12 cellular contexts compared by ENCODE assay signal in genomic region chr9:115615821-115616665, GRCh38.
A peak's percentile ranks its signal among the peaks of the same experiment; 100 is the strongest.
DNase-seq lines count a peak whose midpoint lies in the region; ATAC-seq, FAIRE-seq and TF ChIP-seq lines count a peak whose summit lies in the region.
"Had no signal": no experiment of that assay in that cellular context is flagged by ENCODE, and none has a peak within 500 bp of the region (broad histone marks: within the 10 kb centered on the region; RNA-seq: fewer than 3 reads in every experiment).

No MANE protein-coding gene starts in this region.

- no peak overlapping the region for H3K27ac ChIP-seq in breast epithelium

- CTCF ChIA-PET in MCF 10A (lab: Yijun Ruan, JAX) = interaction anchor here (0.6 to 2.6 kb wide), 5 partner anchors 8 to 1112 kb away, joined by 3 to 26 read pairs (median 3); no protein-coding TSS in a partner anchor
- CTCF ChIA-PET in activated CD4-positive, alpha-beta memory T cell treated with anti-CD3 and anti-CD28 coated beads, Interleukin-2, amount 10 ng/mL, durations not matched to agents 7 days and 5 days (lab: Charles Lee) = no interaction called here

- peak overlapping the region; percentile 61 for H3K27ac Mint-ChIP-seq in MCF 10A (ENCODE audit: low read depth, unreplicated experiment)
- H3K27ac Mint-ChIP-seq in activated CD4-positive, alpha-beta memory T cell treated with anti-CD3 and anti-CD28 coated beads, Interleukin-2, amount 10 ng/mL, durations not matched to agents 7 days and 5 days = no peak overlapping the region
- H3K27ac Mint-ChIP-seq: activated CD8-positive, alpha-beta memory T cell treated with anti-CD3 and anti-CD28 coated beads, Interleukin-2, amount 10 ng/mL, durations not matched to agents 7 days and 5 days; GM23338 had no signal

- peaks cover 6% of the 10 kb centered on the region for H3K36me3 Mint-ChIP-seq in MCF 10A (ENCODE audit: insufficient read depth, unreplicated experiment)
- H3K36me3 Mint-ChIP-seq in activated CD4-positive, alpha-beta memory T cell treated with anti-CD3 and anti-CD28 coated beads, Interleukin-2, amount 10 ng/mL, durations not matched to agents 7 days and 5 days (ENCODE audit: low read depth) = no peaks in the 10 kb centered on the region
- H3K36me3 Mint-ChIP-seq: activated CD8-positive, alpha-beta memory T cell treated with anti-CD3 and anti-CD28 coated beads, Interleukin-2, amount 10 ng/mL, durations not matched to agents 7 days and 5 days had no signal

- no peaks in the 10 kb centered on the region for H3K27me3 ChIP-seq in breast epithelium

- H3K9me3 ChIP-seq in breast epithelium = peaks cover 0 to 4% of the 10 kb centered on the region in 2 donors

- ATAC-seq in SK-N-SH treated with all-trans-retinoic acid at 6 μM for 48 hours (peak; percentile 97), GM19023 (IDR thresholded peaks at IDR 0.05; ENCODE audit: unreplicated experiment) (no peak)
- ATAC-seq: activated CD8-positive, alpha-beta memory T cell treated with anti-CD3 and anti-CD28 coated beads, Interleukin-2, amount 10 ng/mL, durations not matched to agents 7 days and 5 days; GM23338; left colon had no signal

- H3K9me3 Mint-ChIP-seq in MCF 10A (ENCODE audit: unreplicated experiment) = peaks cover 6% of the 10 kb centered on the region
- H3K9me3 Mint-ChIP-seq in activated CD4-positive, alpha-beta memory T cell treated with anti-CD3 and anti-CD28 coated beads, Interleukin-2, amount 10 ng/mL, durations not matched to agents 7 days and 5 days = no peaks in the 10 kb centered on the region

- BruUV-seq in MCF 10A (replicated peaks; lab: Mats Ljungman, UMichigan) = no TSS peak

- H3K4me3 ChIP-seq in breast epithelium = no peak overlapping the region
- H3K4me3 ChIP-seq: GM23338 had no signal

- H3K27me3 Mint-ChIP-seq in MCF 10A (ENCODE audit: insufficient read depth, unreplicated experiment) = no peaks in the 10 kb centered on the region
- no peaks in the 10 kb centered on the region for H3K27me3 Mint-ChIP-seq in activated CD4-positive, alpha-beta memory T cell treated with anti-CD3 and anti-CD28 coated beads, Interleukin-2, amount 10 ng/mL, durations not matched to agents 7 days and 5 days
- H3K27me3 Mint-ChIP-seq: activated CD8-positive, alpha-beta memory T cell treated with anti-CD3 and anti-CD28 coated beads, Interleukin-2, amount 10 ng/mL, durations not matched to agents 7 days and 5 days had no signal

- H3K36me3 ChIP-seq in breast epithelium = no peaks in the 10 kb centered on the region

- TF ChIP-seq CTCF in MCF 10A (IDR thresholded peaks at IDR 0.05; ENCODE audit: unreplicated experiment) = no peak
- TF ChIP-seq CTCF in breast epithelium (IDR thresholded peaks at IDR 0.05) = no peak

- intact Hi-C loops in MCF 10A (cut with micrococcal nuclease) = loop anchor here (2.0 kb wide), 2 partner anchors 57 to 79 kb away; no protein-coding TSS in a partner anchor
- intact Hi-C loops in breast epithelium (cut with DNase I; ENCODE audit: low total_unique reads) = no loop called here

- FAIRE-seq in urothelium cell line (lab: Jason Lieb, UNC) = no peak

- POLR2A ChIA-PET in MCF 10A (lab: Yijun Ruan, JAX) = interaction anchor here (0.6 to 2.3 kb wide), 10 partner anchors 8 to 1030 kb away, joined by 3 to 6 read pairs (median 4); no protein-coding TSS in a partner anchor
- POLR2A ChIA-PET in activated CD4-positive, alpha-beta memory T cell treated with anti-CD3 and anti-CD28 coated beads, Interleukin-2, amount 10 ng/mL, durations not matched to agents 7 days and 5 days (lab: Charles Lee) = no interaction called here

- no peak for TF ChIP-seq POLR2A in breast epithelium (IDR thresholded peaks at IDR 0.05)

- H3K4me1 ChIP-seq in breast epithelium = no peaks in the 10 kb centered on the region

- peaks cover 25% of the 10 kb centered on the region for H3K4me1 Mint-ChIP-seq in MCF 10A (ENCODE audit: insufficient read depth, unreplicated experiment)
- H3K4me1 Mint-ChIP-seq in activated CD4-positive, alpha-beta memory T cell treated with anti-CD3 and anti-CD28 coated beads, Interleukin-2, amount 10 ng/mL, durations not matched to agents 7 days and 5 days = no peaks in the 10 kb centered on the region
- H3K4me1 Mint-ChIP-seq: activated CD8-positive, alpha-beta memory T cell treated with anti-CD3 and anti-CD28 coated beads, Interleukin-2, amount 10 ng/mL, durations not matched to agents 7 days and 5 days; GM23338 had no signal

- DNase-seq in MCF 10A (ENCODE audit: unreplicated experiment) = peak; percentile 79
- no peak for DNase-seq in breast epithelium (ENCODE audit: low spot score in 2 of 2)
- DNase-seq in fibroblast of peridontal ligament (ENCODE audit: extremely low read depth) = peak; percentile 93
- peak; percentile 44 for DNase-seq in urothelium cell line (ENCODE audit: low spot score)
- no peak for DNase-seq in medulla oblongata (ENCODE audit: extremely low spot score)
- no peak for DNase-seq in activated CD4-positive, alpha-beta memory T cell treated with anti-CD3 and anti-CD28 coated beads, Interleukin-2, amount 10 ng/mL, durations not matched to agents 7 days and 5 days
- DNase-seq: activated CD8-positive, alpha-beta memory T cell treated with anti-CD3 and anti-CD28 coated beads, Interleukin-2, amount 10 ng/mL, durations not matched to agents 7 days and 5 days; left colon; stimulated activated naive CD4-positive, alpha-beta T cell treated with Interleukin-2 at 50 U/mL for 16 hours had no signal

- no peak overlapping the region for H3K4me3 Mint-ChIP-seq in MCF 10A (ENCODE audit: unreplicated experiment)
- no peak overlapping the region for H3K4me3 Mint-ChIP-seq in activated CD4-positive, alpha-beta memory T cell treated with anti-CD3 and anti-CD28 coated beads, Interleukin-2, amount 10 ng/mL, durations not matched to agents 7 days and 5 days
- H3K4me3 Mint-ChIP-seq: activated CD8-positive, alpha-beta memory T cell treated with anti-CD3 and anti-CD28 coated beads, Interleukin-2, amount 10 ng/mL, durations not matched to agents 7 days and 5 days; GM23338 had no signal

TF ChIP-seq in SK-N-SH treated with all-trans-retinoic acid at 6 μM for 48 hours, 23 proteins besides CTCF, POLR2A, EP300 and RAD21:
- TF ChIP-seq ZFP3 (CRISPR knock-in tag; IDR thresholded peaks at IDR 0.05) (no peak), ZC3H10 (CRISPR knock-in tag; IDR thresholded peaks at IDR 0.05) (peak; percentile 54; the same call in 1 of the 2 replicates), CSRNP3 (CRISPR knock-in tag; IDR thresholded peaks at IDR 0.05) (no peak), PATZ1 (CRISPR knock-in tag; IDR thresholded peaks at IDR 0.05; ENCODE audit: borderline replicate concordance) (peak; percentile 87; the same call in 1 of the 2 replicates), ISL1 (CRISPR knock-in tag; IDR thresholded peaks at IDR 0.05) (peak; percentile 79)

Comparison
In these comparisons a context has a peak if more than half of its experiments do, and no peak if none do; other contexts are left out.
1. DNase-seq: peak in MCF 10A (single experiment), fibroblast of peridontal ligament (single experiment) and urothelium cell line (single experiment); none in breast epithelium (0 of 2), medulla oblongata (single experiment) and activated CD4-positive, alpha-beta memory T cell treated with anti-CD3 and anti-CD28 coated beads, Interleukin-2, amount 10 ng/mL, durations not matched to agents 7 days and 5 days (single experiment).